ENCODE assay signal across 8 cellular contexts in the genomic region with DNA sequence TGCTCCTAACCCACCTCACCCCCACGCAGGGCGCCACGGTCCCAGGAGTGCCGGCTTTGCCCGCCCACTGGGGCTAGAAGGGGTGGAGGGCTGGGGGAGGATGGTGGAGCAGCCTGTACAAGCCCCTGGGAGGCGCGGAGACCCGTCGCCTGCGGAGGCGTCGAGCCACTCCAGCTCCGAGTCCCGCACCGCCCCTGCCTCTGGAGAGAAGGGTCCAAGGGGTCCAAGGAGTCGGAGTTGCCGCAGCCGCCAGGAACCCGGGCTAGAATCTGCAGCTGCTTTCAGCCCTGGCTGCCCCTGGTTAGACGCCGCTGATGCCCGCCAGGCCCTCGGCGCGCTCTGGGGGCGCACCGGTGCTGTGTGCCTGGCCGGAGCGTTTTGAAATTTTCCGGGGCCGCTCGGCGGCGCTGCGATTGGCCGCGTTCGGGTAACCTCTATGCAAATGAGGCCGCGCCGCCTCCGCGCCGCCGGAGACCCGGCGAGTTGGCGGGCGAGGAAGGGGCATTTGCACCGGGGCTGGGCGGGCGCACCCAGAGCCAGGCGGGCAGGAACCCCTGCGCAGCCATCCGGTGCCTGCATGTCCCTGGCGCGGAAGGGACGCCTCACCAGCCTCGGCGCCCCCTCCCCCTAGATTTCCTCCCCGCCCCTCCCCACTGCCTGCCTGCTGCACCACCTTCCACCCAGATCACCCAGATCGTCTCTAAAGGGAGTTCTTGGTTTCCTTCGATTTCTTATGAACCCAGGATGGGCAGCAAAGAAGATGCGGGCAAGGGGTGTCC. TPM values are rescaled to one million over a fixed set of nuclear protein-coding genes. Genes with fewer than 3 reads are reported as not detected.
DNase-seq lines count a peak whose midpoint lies in the region; ATAC-seq and TF ChIP-seq lines count a peak whose summit lies in the region.

A gene with protein sequence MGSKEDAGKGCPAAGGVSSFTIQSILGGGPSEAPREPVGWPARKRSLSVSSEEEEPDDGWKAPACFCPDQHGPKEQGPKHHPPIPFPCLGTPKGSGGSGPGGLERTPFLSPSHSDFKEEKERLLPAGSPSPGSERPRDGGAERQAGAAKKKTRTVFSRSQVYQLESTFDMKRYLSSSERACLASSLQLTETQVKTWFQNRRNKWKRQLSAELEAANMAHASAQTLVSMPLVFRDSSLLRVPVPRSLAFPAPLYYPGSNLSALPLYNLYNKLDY (plus strand): TSS at position 502 of the 779 bp plus-strand sequence. CDS start 243 bp downstream, at position 745.

- H3K36me3 ChIP-seq in CD8-positive, alpha-beta memory T cell (ENCODE audit: insufficient read depth, low read length), result no peaks in the 10 kb centered on the region
- peaks cover 12% of the 10 kb centered on the region for H3K36me3 ChIP-seq in HAP-1 (replicated peaks)
- no peaks in the 10 kb centered on the region for H3K36me3 ChIP-seq in WERI-Rb-1
- H3K36me3 ChIP-seq in gastrocnemius medialis, result no peaks in the 10 kb centered on the region

- H3K4me3 ChIP-seq in CD8-positive, alpha-beta memory T cell (ENCODE audit: low read length), result peak within 1 kb of the TSS; percentile 58
- H3K4me3 ChIP-seq in HAP-1 (peak within 1 kb of the TSS; percentile 46), WERI-Rb-1 (ENCODE audit: low read depth, low read length) (peak within 1 kb of the TSS; percentile 34), gastrocnemius medialis (peak within 1 kb of the TSS in 1 of 4 donors; percentile 20), right cardiac atrium (ENCODE audit: low read length) (no peak within 1 kb of the TSS)

- no peaks in the 10 kb centered on the region for H3K9me3 ChIP-seq in CD8-positive, alpha-beta memory T cell (ENCODE audit: low read length)
- H3K9me3 ChIP-seq in HAP-1 (no peaks in the 10 kb centered on the region), WERI-Rb-1 (ENCODE audit: severe bottlenecking) (no peaks in the 10 kb centered on the region), gastrocnemius medialis (no peaks in the 10 kb centered on the region), right cardiac atrium (ENCODE audit: control insufficient read depth, low read length) (no peaks in the 10 kb centered on the region)

- H3K4me3 Mint-ChIP-seq in CD8-positive, alpha-beta memory T cell, result peak within 1 kb of the TSS; percentile 62 to 77 (median 70)
- H3K4me3 Mint-ChIP-seq in immature natural killer cell, result peak within 1 kb of the TSS; percentile 38 to 65 (median 54)

- no peak for TF ChIP-seq POLR2A in gastrocnemius medialis (IDR thresholded peaks at IDR 0.05)

- no peak within 1 kb of the TSS for H3K27ac ChIP-seq in CD8-positive, alpha-beta memory T cell (ENCODE audit: low read depth, low read length)
- H3K27ac ChIP-seq in WERI-Rb-1, result no peak within 1 kb of the TSS
- no peak within 1 kb of the TSS for H3K27ac ChIP-seq in gastrocnemius medialis
- no peak within 1 kb of the TSS for H3K27ac ChIP-seq in right cardiac atrium (ENCODE audit: low read length)

- in situ Hi-C loops in HAP-1 (cut with MboI; ENCODE audit: low sequenced_read_pairs) (no loop called here), gastrocnemius medialis (cut with MboI; ENCODE audit: low sequenced_read_pairs in 4 of 4) (no loop called here)

- DNase-seq in CD8-positive, alpha-beta memory T cell, result no peak
- DNase-seq in HAP-1 (ENCODE audit: low spot score in 2 of 2), result peak; percentile 53 to 84
- no peak for DNase-seq in WERI-Rb-1
- DNase-seq in immature natural killer cell, result no peak
- no peak for DNase-seq in hepatic stellate cell (ENCODE audit: low spot score)
- DNase-seq in gastrocnemius medialis, result no peak
- DNase-seq in right cardiac atrium, result no peak

- H3K4me1 Mint-ChIP-seq in CD8-positive, alpha-beta memory T cell, result peaks cover 50 to 80% (median 69%) of the 10 kb centered on the region in 3 donors
- peaks cover 25 to 32% of the 10 kb centered on the region in 2 donors for H3K4me1 Mint-ChIP-seq in immature natural killer cell

- H3K27me3 ChIP-seq in CD8-positive, alpha-beta memory T cell (ENCODE audit: insufficient read depth, low read length, poor library complexity, severe bottlenecking), result peaks cover 79% of the 10 kb centered on the region
- H3K27me3 ChIP-seq in HAP-1 (ENCODE audit: low read depth), result no peaks in the 10 kb centered on the region
- peaks cover 100% of the 10 kb centered on the region for H3K27me3 ChIP-seq in WERI-Rb-1 (ENCODE audit: insufficient read depth, low read depth, severe bottlenecking)
- peaks cover 99 to 100% (median 100%) of the 10 kb centered on the region in 3 donors for H3K27me3 ChIP-seq in gastrocnemius medialis
- no peaks in the 10 kb centered on the region for H3K27me3 ChIP-seq in right cardiac atrium (ENCODE audit: control insufficient read depth, insufficient read depth)

- TF ChIP-seq CTCF in WERI-Rb-1 (IDR thresholded peaks at IDR 0.05; ENCODE audit: low read depth, low read length) (0 out of 2 replicates have a peak, but pooled peaks have one; percentile 16), gastrocnemius medialis (IDR thresholded peaks at IDR 0.05 in 4 of 5, conservative IDR thresholded peaks at IDR 0.05 in 1 of 5) (no peak)

- H3K36me3 Mint-ChIP-seq in CD8-positive, alpha-beta memory T cell, result no peaks in the 10 kb centered on the region
- peaks cover 0 to 7% (median 0%) of the 10 kb centered on the region in 3 donors for H3K36me3 Mint-ChIP-seq in immature natural killer cell

- H3K27me3 Mint-ChIP-seq in CD8-positive, alpha-beta memory T cell, result peaks cover 59 to 74% of the 10 kb centered on the region in 2 donors
- peaks cover 45 to 66% (median 54%) of the 10 kb centered on the region in 3 donors for H3K27me3 Mint-ChIP-seq in immature natural killer cell (ENCODE audit: low read depth in 3 of 3)

- H3K4me1 ChIP-seq in CD8-positive, alpha-beta memory T cell (ENCODE audit: insufficient read depth, low read length), result peaks cover 75% of the 10 kb centered on the region
- H3K4me1 ChIP-seq in HAP-1 (peaks cover 22% of the 10 kb centered on the region), gastrocnemius medialis (peaks cover 12 to 35% of the 10 kb centered on the region in 2 donors), right cardiac atrium (ENCODE audit: control insufficient read depth, insufficient read depth, low read length) (peaks cover 7% of the 10 kb centered on the region)

- CTCF ChIA-PET in CD8-positive, alpha-beta memory T cell (lab: Charles Lee), result interaction anchor here (1.3 kb wide), 1 partner anchor 9 kb away, joined by 4 read pairs; no protein-coding TSS in a partner anchor

- no peak for ATAC-seq in GM18519 (IDR thresholded peaks at IDR 0.05; ENCODE audit: low FRiP score, unreplicated experiment)
- ATAC-seq in gastrocnemius medialis, result no peak
- ATAC-seq in right cardiac atrium, result no peak

- H3K27ac Mint-ChIP-seq in CD8-positive, alpha-beta memory T cell, result peak within 1 kb of the TSS in 2 of 8 donors; percentile 27 to 69
- peak within 1 kb of the TSS in 1 of 6 donors; percentile 61 for H3K27ac Mint-ChIP-seq in immature natural killer cell

- peaks cover 0 to 4% (median 0%) of the 10 kb centered on the region in 5 donors for H3K9me3 Mint-ChIP-seq in CD8-positive, alpha-beta memory T cell
- no peaks in the 10 kb centered on the region for H3K9me3 Mint-ChIP-seq in immature natural killer cell

- POLR2A ChIA-PET in CD8-positive, alpha-beta memory T cell (lab: Charles Lee), result no interaction called here

- 1% methylated on average over 64 of the region's 64 CpGs for WGBS in right cardiac atrium

- intact Hi-C loops in gastrocnemius medialis (cut with DNase I; ENCODE audit: low total_unique reads) (no loop called here), right cardiac atrium (cut with DNase I) (no loop called here)

RNA-seq across cellular contexts. Expression of the gene that starts here (rescaled TPM):
- total RNA-seq in CD8-positive, alpha-beta memory T cell, result not detected
- polyA plus RNA-seq in CD8-positive, alpha-beta memory T cell, result not detected
- polyA plus RNA-seq in immature natural killer cell (not detected), right cardiac atrium (not detected)
- total RNA-seq in gastrocnemius medialis (not detected), right cardiac atrium (not detected)

Comparison
In these comparisons a context has a peak if more than half of its experiments do, and no peak if none do; other contexts are left out.
1. DNase-seq: peak in HAP-1 (2 of 2); none in CD8-positive, alpha-beta memory T cell (0 of 5), WERI-Rb-1 (single experiment), immature natural killer cell (0 of 3), hepatic stellate cell (single experiment), gastrocnemius medialis (0 of 2) and right cardiac atrium (0 of 3).